1 cellular context compared by ENCODE assay signal in the genomic region with DNA sequence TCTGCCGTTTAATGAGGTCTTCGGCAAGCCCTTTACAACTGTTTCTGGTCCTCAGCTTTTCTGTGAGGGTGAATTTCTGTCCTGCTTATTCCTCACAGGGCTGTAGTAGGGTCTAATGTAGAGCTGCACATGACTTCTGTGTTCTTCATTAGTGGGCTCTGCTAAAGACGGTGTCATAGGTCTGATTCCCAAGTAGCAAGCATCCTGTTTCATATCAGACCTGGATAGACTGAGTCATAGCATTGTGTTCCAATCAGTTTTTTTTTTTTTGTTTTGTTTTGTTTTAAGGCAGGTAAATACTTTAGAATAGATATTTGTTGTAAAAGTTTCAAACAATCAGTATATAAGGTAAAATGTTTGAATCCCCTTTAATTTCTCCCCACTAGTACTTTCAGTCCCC.
TF ChIP-seq lines count a peak whose summit lies in the region.

No MANE protein-coding gene starts in this region.

TF ChIP-seq in IMR-90, 13 proteins besides CTCF, POLR2A, EP300 and RAD21 (continued from another document):
- TF ChIP-seq NFE2L2 (IDR thresholded peaks at IDR 0.05; ENCODE audit: low read depth, low read length) (no peak), MAFK (IDR thresholded peaks at IDR 0.05; ENCODE audit: low read depth, low read length) (no peak), RFX5 (IDR thresholded peaks at IDR 0.05; ENCODE audit: low read depth, low read length) (no peak), RCOR1 (IDR thresholded peaks at IDR 0.05; ENCODE audit: insufficient replicate concordance, low read length) (no peak), FOS (IDR thresholded peaks at IDR 0.05; ENCODE audit: low read depth, low read length) (no peak), BHLHE40 (IDR thresholded peaks at IDR 0.05; ENCODE audit: low read depth, low read length) (no peak)
